ENCODE assay signal across 35 cellular contexts in the genomic region with DNA sequence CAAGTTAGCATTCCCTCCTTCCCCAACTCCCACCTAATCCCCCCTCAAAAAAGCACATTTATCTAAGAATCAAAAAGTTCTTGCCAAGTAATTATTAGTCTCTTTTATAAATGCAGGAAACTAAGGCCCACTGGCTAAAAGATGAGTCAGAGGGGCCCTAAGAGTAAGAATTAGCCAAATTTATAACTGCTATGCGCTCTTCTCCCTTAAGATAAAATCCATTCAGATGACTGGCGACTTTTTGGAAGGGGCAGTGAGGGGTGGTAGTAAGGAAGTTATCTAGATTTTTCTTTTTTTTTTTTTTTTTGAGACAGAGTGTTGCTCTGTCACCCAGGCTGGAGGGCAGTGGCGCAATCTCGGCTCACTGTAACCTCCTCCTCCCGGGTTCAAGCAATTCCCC. TPM values are rescaled to one million over a fixed set of nuclear protein-coding genes. Genes with fewer than 3 reads are reported as not detected.
DNase-seq lines count a peak whose midpoint lies in the region; ATAC-seq and TF ChIP-seq lines count a peak whose summit lies in the region.
"Had no signal": no experiment of that assay in that cellular context is flagged by ENCODE, and none has a peak within 500 bp of the region (broad histone marks: within the 10 kb centered on the region; RNA-seq: fewer than 3 reads in every experiment).

No MANE protein-coding gene starts in this region.

- ATAC-seq in CD8-positive, alpha-beta T cell = no peak
- ATAC-seq in SK-N-SH treated with all-trans-retinoic acid at 6 μM for 48 hours (peak; percentile 51), HG03135 (IDR thresholded peaks at IDR 0.05; ENCODE audit: unreplicated experiment) (no peak)
- ATAC-seq in naive thymus-derived CD8-positive, alpha-beta T cell = no peak
- ATAC-seq: activated naive CD4-positive, alpha-beta T cell treated with anti-CD3 and anti-CD28 coated beads, Interleukin-2, amount 50 U/mL, for 72 hours; foreskin keratinocyte; heart right ventricle; left colon had no signal

- H3K36me3 Mint-ChIP-seq in T-helper 2 cell treated with Interferon-gamma antibody and Interleukin-4, amounts not matched to agents 5 μg/mL and 100 μg/mL, for 36 hours (ENCODE audit: low read depth) = peaks cover 28% of the 10 kb centered on the region
- peaks cover 15% of the 10 kb centered on the region for H3K36me3 Mint-ChIP-seq in CD8-positive, alpha-beta T cell
- H3K36me3 Mint-ChIP-seq in naive thymus-derived CD8-positive, alpha-beta T cell = peaks cover 0 to 16% (median 0%) of the 10 kb centered on the region in 3 donors

- no peaks in the 10 kb centered on the region for H3K9me3 ChIP-seq in CD8-positive, alpha-beta T cell (ENCODE audit: low read length)
- H3K9me3 ChIP-seq: breast epithelium, heart right ventricle, MG63, neutrophil, prostate gland, sigmoid colon, thoracic aorta had no signal

- POLR2A ChIA-PET in CD8-positive, alpha-beta T cell (lab: Charles Lee) = interaction anchor here (0.6 kb wide), 1 partner anchor 17 kb away, joined by 3 read pairs; no protein-coding TSS in a partner anchor
- POLR2A ChIA-PET in naive thymus-derived CD8-positive, alpha-beta T cell (lab: Charles Lee) = interaction anchor here (0.6 to 4.4 kb wide), 3 partner anchors 16 to 223 kb away, joined by 3 to 34 read pairs (median 3); a partner anchor contains a TSS

- no peak for TF ChIP-seq CTCF in CD8-positive, alpha-beta T cell (IDR thresholded peaks at IDR 0.05)

- CTCF ChIA-PET in CD8-positive, alpha-beta T cell (lab: Charles Lee) = interaction anchor here (0.6 to 4.1 kb wide), 3 partner anchors 14 to 137 kb away, joined by 4 to 17 read pairs (median 11); no protein-coding TSS in a partner anchor

- no peak overlapping the region for H3K4me3 ChIP-seq in CD8-positive, alpha-beta T cell (ENCODE audit: low read depth, low read length)
- H3K4me3 ChIP-seq: breast epithelium, heart right ventricle, MG63, prostate gland, sigmoid colon, SK-N-MC, thoracic aorta had no signal

- peaks cover 19% of the 10 kb centered on the region for H3K27me3 Mint-ChIP-seq in T-helper 2 cell treated with Interferon-gamma antibody and Interleukin-4, amounts not matched to agents 5 μg/mL and 100 μg/mL, for 36 hours (ENCODE audit: low read depth)
- H3K27me3 Mint-ChIP-seq in CD8-positive, alpha-beta T cell (ENCODE audit: low read depth) = no peaks in the 10 kb centered on the region
- no peaks in the 10 kb centered on the region for H3K27me3 Mint-ChIP-seq in naive thymus-derived CD8-positive, alpha-beta T cell
- H3K27me3 Mint-ChIP-seq: B cell, memory B cell had no signal

- peaks cover 32% of the 10 kb centered on the region for H3K4me1 Mint-ChIP-seq in T-helper 2 cell treated with Interferon-gamma antibody and Interleukin-4, amounts not matched to agents 5 μg/mL and 100 μg/mL, for 36 hours (ENCODE audit: low read depth)
- H3K4me1 Mint-ChIP-seq in CD8-positive, alpha-beta T cell (ENCODE audit: low read depth) = peaks cover 64% of the 10 kb centered on the region
- peaks cover 17 to 79% (median 62%) of the 10 kb centered on the region in 4 donors for H3K4me1 Mint-ChIP-seq in naive thymus-derived CD8-positive, alpha-beta T cell

- H3K36me3 ChIP-seq in CD8-positive, alpha-beta T cell (ENCODE audit: insufficient read depth, low read length) = peaks cover 8% of the 10 kb centered on the region
- H3K36me3 ChIP-seq: breast epithelium, MG63, neutrophil, prostate gland, thoracic aorta had no signal

- no peaks in the 10 kb centered on the region for H3K27me3 ChIP-seq in CD8-positive, alpha-beta T cell (ENCODE audit: insufficient read depth, low read length)
- H3K27me3 ChIP-seq: breast epithelium, foreskin keratinocyte, heart right ventricle, MG63, neutrophil, sigmoid colon had no signal

- intact Hi-C loops in CD8-positive, alpha-beta T cell (cut with DNase I, micrococcal nuclease) = no loop called here

- peaks cover 49% of the 10 kb centered on the region for H3K4me1 ChIP-seq in CD8-positive, alpha-beta T cell (ENCODE audit: insufficient read depth, low read length)
- H3K4me1 ChIP-seq: breast epithelium, foreskin keratinocyte, prostate gland had no signal

- no peak overlapping the region for H3K27ac ChIP-seq in CD8-positive, alpha-beta T cell (ENCODE audit: low read depth, low read length)
- H3K27ac ChIP-seq: breast epithelium, foreskin keratinocyte, heart right ventricle, neutrophil, prostate gland, sigmoid colon, SK-N-MC, thoracic aorta, VCaP had no signal

- H3K9me3 Mint-ChIP-seq in T-helper 2 cell treated with Interferon-gamma antibody and Interleukin-4, amounts not matched to agents 5 μg/mL and 100 μg/mL, for 36 hours = peaks cover 4% of the 10 kb centered on the region
- H3K9me3 Mint-ChIP-seq in CD8-positive, alpha-beta T cell = no peaks in the 10 kb centered on the region
- H3K9me3 Mint-ChIP-seq in naive thymus-derived CD8-positive, alpha-beta T cell = no peaks in the 10 kb centered on the region
- H3K9me3 Mint-ChIP-seq: activated CD4-positive, alpha-beta T cell treated with anti-CD3 and anti-CD28 coated beads, Interleukin-2, amount 10 ng/mL, durations not matched to agents 24 days and 14 days; activated T-helper 1 cell treated with anti-CD3 and anti-CD28 coated beads, Interleukin-12 subunit alpha, Interleukin-12 subunit beta, Interleukin-2, Interleukin-4 antibody, amounts not matched to agents 30 ng/mL and 10 ng/mL and 1 ng/mL, durations not matched to agents 14 hours and 24 hours and 36 hours; memory B cell had no signal

- DNase-seq in T-helper 2 cell treated with Interferon-gamma antibody and Interleukin-4, amounts not matched to agents 5 μg/mL and 100 μg/mL, for 36 hours (ENCODE audit: low spot score) = no peak
- DNase-seq in T-helper 2 cell (no peak), NCI-H510A (lab: John Stamatoyannopoulos, UW) (no peak)
- DNase-seq in CD8-positive, alpha-beta T cell = no peak
- DNase-seq in naive thymus-derived CD8-positive, alpha-beta T cell = no peak
- no peak for DNase-seq in stimulated activated CD4-positive, alpha-beta T cell treated with anti-CD3 and anti-CD28 coated beads, Interleukin-2, amount 100 ng/mL, for 48 hours
- DNase-seq: activated CD4-positive, alpha-beta T cell treated with anti-CD3 and anti-CD28 coated beads, Interleukin-2, amount 10 ng/mL, durations not matched to agents 24 days and 14 days; COR-L47; DMS53; effector CD8-positive, alpha-beta T cell; foreskin keratinocyte; GDM1; HCEC 1CT; heart right ventricle; KBM-7; left colon; MG63; NCI-H1436; NCI-H2081 treated with DMSO at 0.1 percent for 48 hours; NCI-H226; sigmoid colon; stimulated activated CD4-positive, alpha-beta T cell treated with anti-CD3 and anti-CD28 coated beads, Interleukin-15, amount 100 ng/mL, for 24 hours; stimulated activated naive CD4-positive, alpha-beta T cell had no signal

- peak overlapping the region; percentile 12 for H3K4me3 Mint-ChIP-seq in T-helper 2 cell treated with Interferon-gamma antibody and Interleukin-4, amounts not matched to agents 5 μg/mL and 100 μg/mL, for 36 hours
- H3K4me3 Mint-ChIP-seq in CD8-positive, alpha-beta T cell = no peak overlapping the region
- peak overlapping the region in 8 of 10 donors; percentile 3 to 51 (median 25) for H3K4me3 Mint-ChIP-seq in naive thymus-derived CD8-positive, alpha-beta T cell
- H3K4me3 Mint-ChIP-seq: activated CD4-positive, alpha-beta T cell treated with anti-CD3 and anti-CD28 coated beads, Interleukin-2, amount 10 ng/mL, durations not matched to agents 24 days and 14 days; activated T-helper 1 cell treated with anti-CD3 and anti-CD28 coated beads, Interleukin-12 subunit alpha, Interleukin-12 subunit beta, Interleukin-2, Interleukin-4 antibody, amounts not matched to agents 30 ng/mL and 10 ng/mL and 1 ng/mL, durations not matched to agents 14 hours and 24 hours and 36 hours; B cell; memory B cell had no signal

- no peak overlapping the region for H3K27ac Mint-ChIP-seq in T-helper 2 cell treated with Interferon-gamma antibody and Interleukin-4, amounts not matched to agents 5 μg/mL and 100 μg/mL, for 36 hours
- H3K27ac Mint-ChIP-seq in CD8-positive, alpha-beta T cell = peak overlapping the region; percentile 66
- peak overlapping the region in 7 of 10 donors; percentile 4 to 83 (median 40) for H3K27ac Mint-ChIP-seq in naive thymus-derived CD8-positive, alpha-beta T cell
- H3K27ac Mint-ChIP-seq: activated naive CD4-positive, alpha-beta T cell treated with anti-CD3 and anti-CD28 coated beads, Interleukin-2, amount 50 U/mL, for 72 hours; activated T-helper 1 cell treated with anti-CD3 and anti-CD28 coated beads, Interleukin-12 subunit alpha, Interleukin-12 subunit beta, Interleukin-2, Interleukin-4 antibody, amounts not matched to agents 30 ng/mL and 10 ng/mL and 1 ng/mL, durations not matched to agents 14 hours and 24 hours and 36 hours had no signal

TF ChIP-seq in SK-N-SH treated with all-trans-retinoic acid at 6 μM for 48 hours, 23 proteins besides CTCF, POLR2A, EP300 and RAD21 (continues in another document):
- TF ChIP-seq ZNF565 (CRISPR knock-in tag; conservative IDR thresholded peaks at IDR 0.05; ENCODE audit: low read depth) (no peak), BACH2 (CRISPR knock-in tag; IDR thresholded peaks at IDR 0.05; ENCODE audit: borderline replicate concordance) (no peak), ZC3H10 (CRISPR knock-in tag; IDR thresholded peaks at IDR 0.05) (no peak), ESRRG (CRISPR knock-in tag; IDR thresholded peaks at IDR 0.05) (no peak), ZNF70 (CRISPR knock-in tag; IDR thresholded peaks at IDR 0.05) (no peak), ZFP3 (CRISPR knock-in tag; IDR thresholded peaks at IDR 0.05) (no peak), RARB (CRISPR knock-in tag; IDR thresholded peaks at IDR 0.05) (no peak)
- TF ChIP-seq, protein P1, sequence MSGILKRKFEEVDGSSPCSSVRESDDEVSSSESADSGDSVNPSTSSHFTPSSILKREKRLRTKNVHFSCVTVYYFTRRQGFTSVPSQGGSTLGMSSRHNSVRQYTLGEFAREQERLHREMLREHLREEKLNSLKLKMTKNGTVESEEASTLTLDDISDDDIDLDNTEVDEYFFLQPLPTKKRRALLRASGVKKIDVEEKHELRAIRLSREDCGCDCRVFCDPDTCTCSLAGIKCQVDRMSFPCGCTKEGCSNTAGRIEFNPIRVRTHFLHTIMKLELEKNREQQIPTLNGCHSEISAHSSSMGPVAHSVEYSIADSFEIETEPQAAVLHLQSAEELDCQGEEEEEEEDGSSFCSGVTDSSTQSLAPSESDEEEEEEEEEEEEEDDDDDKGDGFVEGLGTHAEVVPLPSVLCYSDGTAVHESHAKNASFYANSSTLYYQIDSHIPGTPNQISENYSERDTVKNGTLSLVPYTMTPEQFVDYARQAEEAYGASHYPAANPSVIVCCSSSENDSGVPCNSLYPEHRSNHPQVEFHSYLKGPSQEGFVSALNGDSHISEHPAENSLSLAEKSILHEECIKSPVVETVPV (CRISPR knock-in tag; IDR thresholded peaks at IDR 0.05) = no peak

RNA-seq across cellular contexts. Expression of a gene that starts 17.1 kb away (rescaled TPM):
- total RNA-seq in CD8-positive, alpha-beta T cell = 10 to 100 TPM; 28.1 to 28.6 TPM
- 10 to 100 TPM; 56.5 to 62.2 TPM for total RNA-seq in naive thymus-derived CD8-positive, alpha-beta T cell
- 10 to 100 TPM; 19.9 to 20.8 (median 20.1) TPM for polyA plus RNA-seq in naive thymus-derived CD8-positive, alpha-beta T cell
